In the genomic region with DNA sequence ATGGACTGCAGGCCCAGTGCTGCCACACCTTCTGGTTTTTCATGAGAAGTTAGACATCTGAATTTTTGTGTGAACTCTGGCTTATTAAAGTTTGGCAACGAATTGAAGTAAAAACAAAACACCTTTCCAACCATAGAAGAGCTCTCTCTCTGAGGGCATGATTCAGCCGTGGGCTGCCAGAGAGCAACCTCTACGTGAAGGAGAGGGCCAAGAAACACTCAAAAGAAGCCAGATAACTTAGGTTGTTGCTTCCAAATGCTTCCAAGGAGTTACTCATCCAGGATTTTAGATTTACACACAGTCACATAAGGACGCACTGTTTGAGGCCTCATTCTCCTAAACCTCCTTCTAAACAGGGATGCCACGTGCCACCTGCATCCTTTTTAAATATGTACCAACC, we compare ENCODE assay signal across 24 cellular contexts.
DNase-seq lines count a peak whose midpoint lies in the region; ATAC-seq and TF ChIP-seq lines count a peak whose summit lies in the region.
"Had no signal": no experiment of that assay in that cellular context is flagged by ENCODE, and none has a peak within 500 bp of the region (broad histone marks: within the 10 kb centered on the region; RNA-seq: fewer than 3 reads in every experiment).

No MANE protein-coding gene starts in this region.

- ATAC-seq in HG03565 (IDR thresholded peaks at IDR 0.05; ENCODE audit: unreplicated experiment) = no peak
- ATAC-seq in HG02852 (IDR thresholded peaks at IDR 0.05; ENCODE audit: unreplicated experiment) = no peak
- ATAC-seq: A549; activated CD8-positive, alpha-beta memory T cell treated with anti-CD3 and anti-CD28 coated beads, Interleukin-2, amount 10 ng/mL, durations not matched to agents 7 days and 5 days; effector memory CD8-positive, alpha-beta T cell; esophagus mucosa had no signal

- POLR2A ChIA-PET in A673 (lab: Charles Lee; ENCODE audit: low non-redundant PET) = interaction anchor here (0.6 kb wide), 1 partner anchor 55 kb away, joined by 3 read pairs; no protein-coding TSS in a partner anchor

- no peak for TF ChIP-seq POLR2A in esophagus squamous epithelium (IDR thresholded peaks at IDR 0.05)

- H3K9me3 ChIP-seq in A673 (ENCODE audit: low read depth, low read length, poor library complexity, severe bottlenecking) (peaks cover 17% of the 10 kb centered on the region), ascending aorta (peaks cover 0 to 16% of the 10 kb centered on the region in 2 donors), esophagus squamous epithelium (peaks cover 0 to 7% (median 6%) of the 10 kb centered on the region in 3 donors)
- H3K9me3 ChIP-seq: A549 had no signal

- DNase-seq in A673 (ENCODE audit: low spot score) (no peak), GM04503 (ENCODE audit: low read depth) (peak; percentile 26), ascending aorta (ENCODE audit: low spot score in 2 of 2) (no peak), fibroblast of the aortic adventitia (ENCODE audit: low read depth) (peak; percentile 89), esophagus squamous epithelium (lab: John Stamatoyannopoulos, UW) (no peak), medulla oblongata (ENCODE audit: extremely low spot score) (no peak)
- DNase-seq: activated CD4-positive, alpha-beta T cell treated with anti-CD3 and anti-CD28 coated beads, Interleukin-2, amount 10 ng/mL, durations not matched to agents 24 days and 14 days; activated CD8-positive, alpha-beta memory T cell treated with anti-CD3 and anti-CD28 coated beads, Interleukin-2, amount 10 ng/mL, durations not matched to agents 7 days and 5 days; C1 segment of cervical spinal cord; Calu3; DND-41; effector memory CD8-positive, alpha-beta T cell; H7; Karpas-422; NCI-H1930; NCI-H69; small intestine; stimulated activated CD4-positive, alpha-beta T cell treated with anti-CD3 and anti-CD28 coated beads, Interleukin-2, amount 100 ng/mL, for 24 hours had no signal

- TF ChIP-seq CTCF in A673 (conservative IDR thresholded peaks at IDR 0.05; ENCODE audit: low read depth, low read length) = no peak
- no peak for TF ChIP-seq CTCF in ascending aorta (IDR thresholded peaks at IDR 0.05)
- no peak for TF ChIP-seq CTCF in fibroblast of the aortic adventitia (IDR thresholded peaks at IDR 0.05; ENCODE audit: insufficient read depth, low read length)
- no peak for TF ChIP-seq CTCF in esophagus squamous epithelium (IDR thresholded peaks at IDR 0.05)

- H3K27me3 ChIP-seq in A673 (replicated peaks; ENCODE audit: insufficient read depth, low read depth, low read length, poor library complexity) = no peaks in the 10 kb centered on the region
- H3K27me3 ChIP-seq in ascending aorta = no peaks in the 10 kb centered on the region
- H3K27me3 ChIP-seq in esophagus squamous epithelium = no peaks in the 10 kb centered on the region

- intact Hi-C loops in A673 (cut with micrococcal nuclease; ENCODE audit: unreplicated experiment) = no loop called here
- intact Hi-C loops in ascending aorta (cut with DNase I) = loop anchor here (2.0 to 5.0 kb wide), 3 partner anchors 36 to 176 kb away; no protein-coding TSS in a partner anchor
- intact Hi-C loops in esophagus squamous epithelium (cut with DNase I) = no loop called here

- CTCF ChIA-PET in A673 (lab: Charles Lee) = no interaction called here

- H3K36me3 ChIP-seq in A673 (ENCODE audit: insufficient read depth, low read length, poor library complexity, severe bottlenecking) (no peaks in the 10 kb centered on the region), ascending aorta (no peaks in the 10 kb centered on the region), esophagus squamous epithelium (no peaks in the 10 kb centered on the region)

- peak overlapping the region; percentile 33 for H3K27ac ChIP-seq in A673 (ENCODE audit: low read depth, low read length, poor library complexity, severe bottlenecking)
- H3K27ac ChIP-seq in ascending aorta = peak overlapping the region; percentile 26 to 35
- no peak overlapping the region for H3K27ac ChIP-seq in esophagus squamous epithelium
- H3K27ac ChIP-seq: A549, RWPE1, VCaP had no signal

- H3K4me3 ChIP-seq in A673 (ENCODE audit: low read depth, low read length, poor library complexity, severe bottlenecking) (no peak overlapping the region), ascending aorta (no peak overlapping the region), fibroblast of the aortic adventitia (ENCODE audit: low read depth, low read length) (no peak overlapping the region), esophagus squamous epithelium (no peak overlapping the region)
- H3K4me3 ChIP-seq: A549 had no signal

- H3K4me1 ChIP-seq in A673 (ENCODE audit: insufficient read depth, low read length, poor library complexity, severe bottlenecking) (peaks cover 19% of the 10 kb centered on the region), ascending aorta (peaks cover 0 to 14% of the 10 kb centered on the region in 2 donors), esophagus squamous epithelium (peaks cover 0 to 26% (median 0%) of the 10 kb centered on the region in 3 donors)
- H3K4me1 ChIP-seq: A549 had no signal

- 48 to 50% methylated on average over 5 of the region's 5 CpGs for WGBS in esophagus squamous epithelium, 2 donors

- BruUV-seq in A673 (replicated peaks; lab: Mats Ljungman, UMichigan) = no TSS peak

Comparison
In these comparisons a context has a peak if more than half of its experiments do, and no peak if none do; other contexts are left out.
1. DNase-seq: peak in GM04503 (single experiment) and fibroblast of the aortic adventitia (single experiment); none in A673 (single experiment), ascending aorta (0 of 2), esophagus squamous epithelium (single experiment) and medulla oblongata (single experiment).
2. H3K27ac ChIP-seq: peak in A673 (single experiment) and ascending aorta (2 of 2); none in esophagus squamous epithelium (0 of 4).